In genomic region chr6:28838289-28838633, GRCh38 we compare ENCODE assay signal across 8 cellular contexts.
A peak's percentile ranks its signal among the peaks of the same experiment; 100 is the strongest.
DNase-seq lines count a peak whose midpoint lies in the region; ATAC-seq and TF ChIP-seq lines count a peak whose summit lies in the region.

No MANE protein-coding gene starts in this region.

- peak overlapping the region; percentile 47 to 91 (median 85) for H3K27ac Mint-ChIP-seq in CD8-positive, alpha-beta memory T cell
- H3K27ac Mint-ChIP-seq in IgD-negative memory B cell = peak overlapping the region; percentile 72 to 99 (median 96)
- H3K27ac Mint-ChIP-seq in activated T-helper 2 cell treated with anti-CD3 and anti-CD28 coated beads, Interferon-gamma antibody, Interleukin-2, Interleukin-4, amounts not matched to agents 10 μg/mL and 5 μg/mL and 100 μg/mL, durations not matched to agents 14 hours and 24 hours and 36 hours = peak overlapping the region; percentile 79

- no peak for TF ChIP-seq POLR2A in suprapubic skin (IDR thresholded peaks at IDR 0.05)

- peak overlapping the region; percentile 73 for H3K4me3 ChIP-seq in CD8-positive, alpha-beta memory T cell (ENCODE audit: low read length)
- H3K4me3 ChIP-seq in foreskin fibroblast (ENCODE audit: low read depth in 1 of 2, low read length in 2 of 2) = peak overlapping the region; percentile 75 to 77
- peak overlapping the region; percentile 75 for H3K4me3 ChIP-seq in neuron (ENCODE audit: low read length)
- peak overlapping the region; percentile 65 for H3K4me3 ChIP-seq in suprapubic skin

- TF ChIP-seq CTCF in foreskin fibroblast (IDR thresholded peaks at IDR 0.05; ENCODE audit: low read depth, low read length) = no peak
- TF ChIP-seq CTCF in suprapubic skin (IDR thresholded peaks at IDR 0.05) = no peak

- peaks cover 0 to 5% (median 0%) of the 10 kb centered on the region in 5 donors for H3K9me3 Mint-ChIP-seq in CD8-positive, alpha-beta memory T cell
- peaks cover 0 to 10% (median 6%) of the 10 kb centered on the region in 3 donors for H3K9me3 Mint-ChIP-seq in IgD-negative memory B cell
- no peaks in the 10 kb centered on the region for H3K9me3 Mint-ChIP-seq in activated T-helper 2 cell treated with anti-CD3 and anti-CD28 coated beads, Interferon-gamma antibody, Interleukin-2, Interleukin-4, amounts not matched to agents 10 μg/mL and 5 μg/mL and 100 μg/mL, durations not matched to agents 14 hours and 24 hours and 36 hours

- peak overlapping the region; percentile 83 to 97 (median 91) for H3K4me3 Mint-ChIP-seq in CD8-positive, alpha-beta memory T cell
- peak overlapping the region; percentile 75 to 97 (median 94) for H3K4me3 Mint-ChIP-seq in IgD-negative memory B cell
- H3K4me3 Mint-ChIP-seq in activated T-helper 2 cell treated with anti-CD3 and anti-CD28 coated beads, Interferon-gamma antibody, Interleukin-2, Interleukin-4, amounts not matched to agents 10 μg/mL and 5 μg/mL and 100 μg/mL, durations not matched to agents 14 hours and 24 hours and 36 hours (ENCODE audit: low read depth) = peak overlapping the region; percentile 97

- POLR2A ChIA-PET in CD8-positive, alpha-beta memory T cell (lab: Charles Lee) = interaction anchor here (0.6 to 2.5 kb wide), 9 partner anchors 25 to 1031 kb away, joined by 3 to 16 read pairs (median 9); a partner anchor contains a TSS

- intact Hi-C loops in activated T-helper 2 cell treated with anti-CD3 and anti-CD28 coated beads, Interferon-gamma antibody, Interleukin-2, Interleukin-4, amounts not matched to agents 10 μg/mL and 5 μg/mL and 100 μg/mL, durations not matched to agents 14 hours and 24 hours and 36 hours (cut with micrococcal nuclease) = loop anchor here (1.0 to 2.0 kb wide), 6 partner anchors 25 to 178 kb away; partner anchors contain the start of gene TRIM27

- peak; percentile 52 for ATAC-seq in GM21381 (IDR thresholded peaks at IDR 0.05; ENCODE audit: unreplicated experiment)

- TF ChIP-seq EP300 in suprapubic skin (IDR thresholded peaks at IDR 0.05) = no peak

- peaks cover 22 to 28% (median 25%) of the 10 kb centered on the region in 3 donors for H3K4me1 Mint-ChIP-seq in CD8-positive, alpha-beta memory T cell
- peaks cover 7 to 22% (median 13%) of the 10 kb centered on the region in 3 donors for H3K4me1 Mint-ChIP-seq in IgD-negative memory B cell
- H3K4me1 Mint-ChIP-seq in activated T-helper 2 cell treated with anti-CD3 and anti-CD28 coated beads, Interferon-gamma antibody, Interleukin-2, Interleukin-4, amounts not matched to agents 10 μg/mL and 5 μg/mL and 100 μg/mL, durations not matched to agents 14 hours and 24 hours and 36 hours (ENCODE audit: low read depth) = peaks cover 17% of the 10 kb centered on the region

- H3K27me3 Mint-ChIP-seq in CD8-positive, alpha-beta memory T cell = peaks cover 27 to 48% of the 10 kb centered on the region in 2 donors
- H3K27me3 Mint-ChIP-seq in IgD-negative memory B cell = peaks cover 20% of the 10 kb centered on the region
- H3K27me3 Mint-ChIP-seq in activated T-helper 2 cell treated with anti-CD3 and anti-CD28 coated beads, Interferon-gamma antibody, Interleukin-2, Interleukin-4, amounts not matched to agents 10 μg/mL and 5 μg/mL and 100 μg/mL, durations not matched to agents 14 hours and 24 hours and 36 hours (ENCODE audit: low read depth) = peaks cover 46% of the 10 kb centered on the region

- peak overlapping the region; percentile 52 for H3K27ac ChIP-seq in CD8-positive, alpha-beta memory T cell (ENCODE audit: low read depth, low read length)
- H3K27ac ChIP-seq in suprapubic skin = peak overlapping the region; percentile 34

- H3K9me3 ChIP-seq in CD8-positive, alpha-beta memory T cell (ENCODE audit: low read length) = no peaks in the 10 kb centered on the region
- no peaks in the 10 kb centered on the region for H3K9me3 ChIP-seq in neuron (ENCODE audit: low read length)
- no peaks in the 10 kb centered on the region for H3K9me3 ChIP-seq in suprapubic skin

- no peaks in the 10 kb centered on the region for H3K27me3 ChIP-seq in CD8-positive, alpha-beta memory T cell (ENCODE audit: insufficient read depth, low read length, poor library complexity, severe bottlenecking)
- H3K27me3 ChIP-seq in neuron (ENCODE audit: insufficient read depth, low read length) = peaks cover 2% of the 10 kb centered on the region
- peaks cover 21% of the 10 kb centered on the region for H3K27me3 ChIP-seq in suprapubic skin

- H3K36me3 Mint-ChIP-seq in CD8-positive, alpha-beta memory T cell = peaks cover 0 to 8% (median 0%) of the 10 kb centered on the region in 3 donors
- peaks cover 3% of the 10 kb centered on the region for H3K36me3 Mint-ChIP-seq in IgD-negative memory B cell
- H3K36me3 Mint-ChIP-seq in activated T-helper 2 cell treated with anti-CD3 and anti-CD28 coated beads, Interferon-gamma antibody, Interleukin-2, Interleukin-4, amounts not matched to agents 10 μg/mL and 5 μg/mL and 100 μg/mL, durations not matched to agents 14 hours and 24 hours and 36 hours (ENCODE audit: low read depth) = no peaks in the 10 kb centered on the region

- peak overlapping the region; percentile 98 for H2AFZ ChIP-seq in neuron (ENCODE audit: low read depth, low read length)

- peak; percentile 42 to 87 (median 75) for DNase-seq in CD8-positive, alpha-beta memory T cell
- DNase-seq in RPMI7951 (ENCODE audit: low read depth) (peak; percentile 63), foreskin fibroblast (peak; percentile 45 to 78), suprapubic skin (ENCODE audit: low spot score in 2 of 2) (no peak)
- peak; percentile 59 for DNase-seq in activated T-helper 2 cell treated with anti-CD3 and anti-CD28 coated beads, Interferon-gamma antibody, Interleukin-2, Interleukin-4, amounts not matched to agents 10 μg/mL and 5 μg/mL and 100 μg/mL, durations not matched to agents 14 hours and 24 hours and 36 hours (ENCODE audit: low spot score)

- no peaks in the 10 kb centered on the region for H3K36me3 ChIP-seq in CD8-positive, alpha-beta memory T cell (ENCODE audit: insufficient read depth, low read length)
- no peaks in the 10 kb centered on the region for H3K36me3 ChIP-seq in neuron (ENCODE audit: insufficient read depth, low read length)
- no peaks in the 10 kb centered on the region for H3K36me3 ChIP-seq in suprapubic skin

- peaks cover 7% of the 10 kb centered on the region for H3K4me1 ChIP-seq in CD8-positive, alpha-beta memory T cell (ENCODE audit: insufficient read depth, low read length)
- H3K4me1 ChIP-seq in neuron (ENCODE audit: insufficient read depth, low read length) (no peaks in the 10 kb centered on the region), suprapubic skin (peaks cover 26% of the 10 kb centered on the region)

- WGBS in suprapubic skin = 3% methylated on average over 11 of the region's 11 CpGs

- CTCF ChIA-PET in CD8-positive, alpha-beta memory T cell (lab: Charles Lee) = interaction anchor here (0.8 to 10.0 kb wide), 26 partner anchors 11 to 1150 kb away, joined by 3 to 153 read pairs (median 10); no protein-coding TSS in a partner anchor

Comparison
In these comparisons a context has a peak if more than half of its experiments do, and no peak if none do; other contexts are left out.
1. DNase-seq: peak in CD8-positive, alpha-beta memory T cell (5 of 5), RPMI7951 (single experiment), activated T-helper 2 cell treated with anti-CD3 and anti-CD28 coated beads, Interferon-gamma antibody, Interleukin-2, Interleukin-4, amounts not matched to agents 10 μg/mL and 5 μg/mL and 100 μg/mL, durations not matched to agents 14 hours and 24 hours and 36 hours (single experiment) and foreskin fibroblast (2 of 2); none in suprapubic skin (0 of 2).
2. Peak in every context shown above with its lines, with median percentiles within 50 percentile points of each other: H3K4me3 ChIP-seq, H3K27ac Mint-ChIP-seq and H3K4me3 Mint-ChIP-seq.